In genomic region chr16:30740364-30741251, GRCh38 we compare ENCODE assay signal across 1 cellular context.
TF ChIP-seq lines count a peak whose summit lies in the region.

No MANE protein-coding gene starts in this region.

TF ChIP-seq in HEK293T, 16 proteins besides CTCF, POLR2A, EP300 and RAD21:
- no peak for TF ChIP-seq SUZ12 (IDR thresholded peaks at IDR 0.05)
- TF ChIP-seq FOXK2 (IDR thresholded peaks at IDR 0.05): no peak
- TF ChIP-seq LEF1 (IDR thresholded peaks at IDR 0.05; ENCODE audit: borderline replicate concordance): no peak
